Comparison of ENCODE assay signal across 29 cellular contexts in genomic region chr10:128739937-128740336, GRCh38.
DNase-seq lines count a peak whose midpoint lies in the region; ATAC-seq and TF ChIP-seq lines count a peak whose summit lies in the region.
"Had no signal": no experiment of that assay in that cellular context is flagged by ENCODE, and none has a peak within 500 bp of the region (broad histone marks: within the 10 kb centered on the region; RNA-seq: fewer than 3 reads in every experiment).

No MANE protein-coding gene starts in this region.

- H3K27ac ChIP-seq in right atrium auricular region: no peak overlapping the region
- H3K27ac ChIP-seq: breast epithelium, esophagus squamous epithelium, gastroesophageal sphincter, GM23248, upper lobe of right lung had no signal

- no peaks in the 10 kb centered on the region for H3K9me3 Mint-ChIP-seq in activated naive CD4-positive, alpha-beta T cell treated with anti-CD3 and anti-CD28 coated beads, Interleukin-2, amount 10 ng/mL, durations not matched to agents 7 days and 5 days
- H3K9me3 Mint-ChIP-seq: activated T-helper 1 cell treated with anti-CD3 and anti-CD28 coated beads, Interleukin-12 subunit alpha, Interleukin-12 subunit beta, Interleukin-2, Interleukin-4 antibody, amounts not matched to agents 30 ng/mL and 10 ng/mL and 1 ng/mL, durations not matched to agents 14 hours and 24 hours and 36 hours; CD4-positive, alpha-beta memory T cell had no signal

- H3K4me1 Mint-ChIP-seq in activated naive CD4-positive, alpha-beta T cell treated with anti-CD3 and anti-CD28 coated beads, Interleukin-2, amount 10 ng/mL, durations not matched to agents 7 days and 5 days: no peaks in the 10 kb centered on the region
- H3K4me1 Mint-ChIP-seq: CD4-positive, alpha-beta memory T cell; memory B cell had no signal

- no peaks in the 10 kb centered on the region for H3K27me3 ChIP-seq in right atrium auricular region
- H3K27me3 ChIP-seq: esophagus squamous epithelium, upper lobe of right lung had no signal

- no peak overlapping the region for H3K4me3 Mint-ChIP-seq in activated naive CD4-positive, alpha-beta T cell treated with anti-CD3 and anti-CD28 coated beads, Interleukin-2, amount 10 ng/mL, durations not matched to agents 7 days and 5 days
- H3K4me3 Mint-ChIP-seq: activated T-helper 1 cell treated with anti-CD3 and anti-CD28 coated beads, Interleukin-12 subunit alpha, Interleukin-12 subunit beta, Interleukin-2, Interleukin-4 antibody, amounts not matched to agents 30 ng/mL and 10 ng/mL and 1 ng/mL, durations not matched to agents 14 hours and 24 hours and 36 hours; CD4-positive, alpha-beta memory T cell; memory B cell had no signal

- CTCF ChIA-PET in activated naive CD4-positive, alpha-beta T cell treated with anti-CD3 and anti-CD28 coated beads, Interleukin-2, amount 10 ng/mL, durations not matched to agents 7 days and 5 days (lab: Charles Lee): no interaction called here

- H3K27me3 Mint-ChIP-seq in activated naive CD4-positive, alpha-beta T cell treated with anti-CD3 and anti-CD28 coated beads, Interleukin-2, amount 10 ng/mL, durations not matched to agents 7 days and 5 days: peaks cover 3% of the 10 kb centered on the region

- H3K36me3 Mint-ChIP-seq in activated naive CD4-positive, alpha-beta T cell treated with anti-CD3 and anti-CD28 coated beads, Interleukin-2, amount 10 ng/mL, durations not matched to agents 7 days and 5 days: no peaks in the 10 kb centered on the region
- H3K36me3 Mint-ChIP-seq: CD4-positive, alpha-beta memory T cell; memory B cell had no signal

- H3K4me1 ChIP-seq in right atrium auricular region: no peaks in the 10 kb centered on the region
- H3K4me1 ChIP-seq: breast epithelium, esophagus squamous epithelium, gastroesophageal sphincter, upper lobe of right lung had no signal

- no peak overlapping the region for H3K27ac Mint-ChIP-seq in activated naive CD4-positive, alpha-beta T cell treated with anti-CD3 and anti-CD28 coated beads, Interleukin-2, amount 10 ng/mL, durations not matched to agents 7 days and 5 days
- H3K27ac Mint-ChIP-seq: activated T-helper 1 cell treated with anti-CD3 and anti-CD28 coated beads, Interleukin-12 subunit alpha, Interleukin-12 subunit beta, Interleukin-2, Interleukin-4 antibody, amounts not matched to agents 30 ng/mL and 10 ng/mL and 1 ng/mL, durations not matched to agents 14 hours and 24 hours and 36 hours; CD4-positive, alpha-beta memory T cell; memory B cell had no signal

- H3K4me3 ChIP-seq in right atrium auricular region: no peak overlapping the region
- H3K4me3 ChIP-seq: breast epithelium, esophagus squamous epithelium, gastroesophageal sphincter, GM23248, smooth muscle cell, upper lobe of right lung had no signal

- H3K36me3 ChIP-seq in right atrium auricular region: no peaks in the 10 kb centered on the region
- H3K36me3 ChIP-seq: breast epithelium, esophagus squamous epithelium, gastroesophageal sphincter, upper lobe of right lung had no signal

- DNase-seq in HT1080 (ENCODE audit: low read depth) (peak; percentile 14), SW480 (ENCODE audit: low spot score) (peak; percentile 14), islet precursor cell (peak; percentile 62), right atrium auricular region (ENCODE audit: low spot score) (no peak), NOMO-1 treated with dmso at 0.1 percent for 144 hours (lab: John Stamatoyannopoulos, UW; ENCODE audit: unreplicated experiment) (no peak)
- no peak for DNase-seq in activated naive CD4-positive, alpha-beta T cell treated with anti-CD3 and anti-CD28 coated beads, Interleukin-2, amount 10 ng/mL, durations not matched to agents 7 days and 5 days
- DNase-seq: activated naive CD4-positive, alpha-beta T cell treated with anti-CD3 and anti-CD28 coated beads, Interleukin-2, amount 50 U/mL, for 16 hours; amygdala; CD4-positive, alpha-beta memory T cell; DMS 273 treated with DMSO at 0.1 percent for 48 hours; esophagus squamous epithelium; GDM1; GM23248; left cardiac atrium; NCI-H2107; NCI-H446; NK-92 treated with Interleukin-12 subunit alpha and Interleukin-12 subunit beta, amount 100 ng/mL, for 24 hours; occipital lobe; stimulated activated CD4-positive, alpha-beta T cell treated with anti-CD3 and anti-CD28 coated beads, Interleukin-2, amount 100 ng/mL, for 24 hours; substantia nigra; T-helper 9 cell; upper lobe of right lung had no signal

- TF ChIP-seq CTCF in GM12873 (IDR thresholded peaks at IDR 0.05; ENCODE audit: insufficient read depth, low read depth, low read length, missing control alignments) (peak; percentile 19), right atrium auricular region (IDR thresholded peaks at IDR 0.05) (no peak)

- H3K9me3 ChIP-seq in right atrium auricular region: no peaks in the 10 kb centered on the region
- H3K9me3 ChIP-seq: breast epithelium, gastroesophageal sphincter, upper lobe of right lung had no signal

- ATAC-seq in HG03196 (IDR thresholded peaks at IDR 0.05; ENCODE audit: unreplicated experiment): no peak
- ATAC-seq: gastroesophageal sphincter, left cardiac atrium, upper lobe of right lung had no signal

Comparison
In these comparisons a context has a peak if more than half of its experiments do, and no peak if none do; other contexts are left out.
1. DNase-seq: peak in HT1080 (single experiment), SW480 (single experiment) and islet precursor cell (single experiment); none in right atrium auricular region (single experiment), activated naive CD4-positive, alpha-beta T cell treated with anti-CD3 and anti-CD28 coated beads, Interleukin-2, amount 10 ng/mL, durations not matched to agents 7 days and 5 days (single experiment) and NOMO-1 treated with dmso at 0.1 percent for 144 hours (single experiment).